18 cellular contexts compared by ENCODE assay signal in the genomic region with DNA sequence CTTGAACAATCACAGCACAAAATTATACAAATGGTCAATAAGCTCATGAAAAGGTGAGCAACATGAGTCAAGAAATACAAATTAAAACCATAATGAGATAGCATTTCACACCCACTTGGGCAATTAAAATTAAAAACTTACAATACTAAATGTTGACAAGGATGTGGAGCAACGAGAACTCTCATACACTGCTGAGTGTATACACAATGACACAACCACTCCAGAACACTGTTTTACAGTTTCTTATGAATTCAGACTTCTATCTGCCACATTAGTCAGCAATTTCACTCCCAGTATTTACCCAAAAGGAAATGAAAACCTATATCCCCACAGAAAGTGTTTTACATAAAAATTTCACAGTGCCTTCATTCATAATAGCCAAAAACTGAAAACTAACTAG. TPM values are rescaled to one million over a fixed set of nuclear protein-coding genes. Genes with fewer than 3 reads are reported as not detected.
DNase-seq lines count a peak whose midpoint lies in the region; ATAC-seq and TF ChIP-seq lines count a peak whose summit lies in the region.
"Had no signal": no experiment of that assay in that cellular context is flagged by ENCODE, and none has a peak within 500 bp of the region (broad histone marks: within the 10 kb centered on the region; RNA-seq: fewer than 3 reads in every experiment).

No MANE protein-coding gene starts in this region.

- no peaks in the 10 kb centered on the region for H3K9me3 ChIP-seq in left lung
- H3K9me3 ChIP-seq: pancreas had no signal

- peaks cover 12% of the 10 kb centered on the region for H3K4me1 Mint-ChIP-seq in CD14-positive monocyte
- H3K4me1 Mint-ChIP-seq in activated CD8-positive, alpha-beta T cell treated with anti-CD3 and anti-CD28 coated beads for 36 hours (ENCODE audit: low read depth): peaks cover 48% of the 10 kb centered on the region

- DNase-seq in CD14-positive monocyte (ENCODE audit: low spot score): no peak
- DNase-seq in GM12865 (ENCODE audit: low read depth): peak; percentile 28
- no peak for DNase-seq in activated CD8-positive, alpha-beta T cell treated with anti-CD3 and anti-CD28 coated beads for 36 hours
- no peak for DNase-seq in left lung
- DNase-seq in stimulated activated CD4-positive, alpha-beta T cell treated with anti-CD3 and anti-CD28 coated beads, Interleukin-4, amount 100 ng/mL, for 4 hours: no peak
- DNase-seq: activated naive CD4-positive, alpha-beta T cell treated with Interleukin-2 at 50 U/mL for 16 hours; brain microvascular endothelial cell; dermis blood vessel endothelial cell; DMS79; NCI-H187; NCI-H345; pancreas; RPMI8226; stimulated activated CD4-positive, alpha-beta T cell treated with anti-CD3 and anti-CD28 coated beads, Interleukin-4, amount 100 ng/mL, for 24 hours had no signal

- H3K4me3 ChIP-seq in GM12865 (ENCODE audit: low read depth, low read length): no peak overlapping the region
- H3K4me3 ChIP-seq in left lung: no peak overlapping the region
- H3K4me3 ChIP-seq: pancreas had no signal

- ATAC-seq in activated CD8-positive, alpha-beta T cell treated with anti-CD3 and anti-CD28 coated beads for 36 hours: no peak
- peak; percentile 56 for ATAC-seq in left lung
- no peak for ATAC-seq in GM18907 (IDR thresholded peaks at IDR 0.05; ENCODE audit: unreplicated experiment)
- ATAC-seq in GM18861 (IDR thresholded peaks at IDR 0.05; ENCODE audit: unreplicated experiment): no peak
- ATAC-seq: HCT116, left lobe of liver, pancreas had no signal

- H3K27me3 Mint-ChIP-seq in CD14-positive monocyte (ENCODE audit: low read depth in 3 of 3): no peaks in the 10 kb centered on the region
- H3K27me3 Mint-ChIP-seq in activated CD8-positive, alpha-beta T cell treated with anti-CD3 and anti-CD28 coated beads for 36 hours: no peaks in the 10 kb centered on the region

- TF ChIP-seq CTCF in CD14-positive monocyte (IDR thresholded peaks at IDR 0.05) (no peak), GM12865 (IDR thresholded peaks at IDR 0.05; ENCODE audit: insufficient read depth, low read depth, low read length, missing control alignments) (no peak), left lung (IDR thresholded peaks at IDR 0.05) (no peak)
- no peak for TF ChIP-seq CTCF in activated CD8-positive, alpha-beta T cell treated with anti-CD3 and anti-CD28 coated beads for 36 hours (IDR thresholded peaks at IDR 0.05)

- POLR2A ChIA-PET in activated CD8-positive, alpha-beta T cell treated with anti-CD3 and anti-CD28 coated beads for 36 hours (lab: Charles Lee): no interaction called here

- H3K36me3 Mint-ChIP-seq in CD14-positive monocyte: peaks cover 68 to 85% of the 10 kb centered on the region in 2 donors
- peaks cover 80% of the 10 kb centered on the region for H3K36me3 Mint-ChIP-seq in activated CD8-positive, alpha-beta T cell treated with anti-CD3 and anti-CD28 coated beads for 36 hours (ENCODE audit: low read depth)

- CTCF ChIA-PET in activated CD8-positive, alpha-beta T cell treated with anti-CD3 and anti-CD28 coated beads for 36 hours (lab: Charles Lee): no interaction called here

- no peaks in the 10 kb centered on the region for H3K27me3 ChIP-seq in left lung
- H3K27me3 ChIP-seq: brain microvascular endothelial cell, pancreas had no signal

- H3K4me1 ChIP-seq in left lung: peaks cover under 1 to 4% of the 10 kb centered on the region in 2 donors

- H3K4me3 Mint-ChIP-seq in CD14-positive monocyte: no peak overlapping the region
- no peak overlapping the region for H3K4me3 Mint-ChIP-seq in activated CD8-positive, alpha-beta T cell treated with anti-CD3 and anti-CD28 coated beads for 36 hours

- H3K36me3 ChIP-seq in left lung: peaks cover 0 to 82% of the 10 kb centered on the region in 2 donors

- H3K27ac ChIP-seq in left lung: no peak overlapping the region
- H3K27ac ChIP-seq: brain microvascular endothelial cell, pancreas had no signal

- H3K9me3 Mint-ChIP-seq in CD14-positive monocyte: no peaks in the 10 kb centered on the region
- H3K9me3 Mint-ChIP-seq in activated CD8-positive, alpha-beta T cell treated with anti-CD3 and anti-CD28 coated beads for 36 hours: peaks cover 15% of the 10 kb centered on the region

- intact Hi-C loops in CD14-positive monocyte (cut with micrococcal nuclease): no loop called here
- intact Hi-C loops in activated CD8-positive, alpha-beta T cell treated with anti-CD3 and anti-CD28 coated beads for 36 hours (cut with micrococcal nuclease): no loop called here
- intact Hi-C loops in left lung (cut with DNase I): no loop called here

- peak overlapping the region in 6 of 7 donors; percentile 0 to 70 (median 7) for H3K27ac Mint-ChIP-seq in CD14-positive monocyte
- peak overlapping the region; percentile 66 for H3K27ac Mint-ChIP-seq in activated CD8-positive, alpha-beta T cell treated with anti-CD3 and anti-CD28 coated beads for 36 hours

RNA-seq across cellular contexts. Expression of a gene that starts 31.1 kb away (rescaled TPM):
- 100 to 1,000 TPM; 316 to 320 TPM for polyA plus RNA-seq in CD14-positive monocyte
- 100 to 1,000 TPM; 288 to 291 TPM for total RNA-seq in activated CD8-positive, alpha-beta T cell treated with anti-CD3 and anti-CD28 coated beads for 36 hours
- 100 to 1,000 TPM; 196 to 219 TPM for total RNA-seq in left lung
